26 cellular contexts compared by ENCODE assay signal in genomic region chr15:71301958-71302621, GRCh38.
A peak's percentile ranks its signal among the peaks of the same experiment; 100 is the strongest.
DNase-seq lines count a peak whose midpoint lies in the region; TF ChIP-seq lines count a peak whose summit lies in the region.
"Had no signal": no experiment of that assay in that cellular context is flagged by ENCODE, and none has a peak within 500 bp of the region (broad histone marks: within the 10 kb centered on the region; RNA-seq: fewer than 3 reads in every experiment).

No MANE protein-coding gene starts in this region.

- intact Hi-C loops in posterior cingulate gyrus (cut with DNase I) = no loop called here

- H3K9me3 ChIP-seq in BE2C = no peaks in the 10 kb centered on the region
- H3K9me3 ChIP-seq in MG63 = no peaks in the 10 kb centered on the region
- no peaks in the 10 kb centered on the region for H3K9me3 ChIP-seq in osteoblast (ENCODE audit: low read depth, low read length)
- H3K9me3 ChIP-seq: psoas muscle, tibial nerve had no signal

- H3K4me3 Mint-ChIP-seq in osteocyte (ENCODE audit: unreplicated experiment) = no peak overlapping the region
- H3K4me3 Mint-ChIP-seq: activated CD8-positive, alpha-beta memory T cell treated with anti-CD3 and anti-CD28 coated beads, Interleukin-2, amount 10 ng/mL, durations not matched to agents 7 days and 5 days; B cell; effector memory CD8-positive, alpha-beta T cell; nephron progenitor cell had no signal

- H2AFZ ChIP-seq in osteoblast (ENCODE audit: low read length) = no peak overlapping the region

- H3K27ac Mint-ChIP-seq in osteocyte (ENCODE audit: unreplicated experiment) = no peak overlapping the region
- H3K27ac Mint-ChIP-seq: activated CD8-positive, alpha-beta memory T cell treated with anti-CD3 and anti-CD28 coated beads, Interleukin-2, amount 10 ng/mL, durations not matched to agents 7 days and 5 days; activated naive CD4-positive, alpha-beta T cell treated with anti-CD3 and anti-CD28 coated beads, Interleukin-2, amount 50 U/mL, for 72 hours; B cell; nephron progenitor cell had no signal

- H3K27me3 Mint-ChIP-seq in osteocyte (ENCODE audit: unreplicated experiment) = no peaks in the 10 kb centered on the region

- no peaks in the 10 kb centered on the region for H3K36me3 ChIP-seq in BE2C
- peaks cover 2% of the 10 kb centered on the region; the same call in 1 of the 2 replicates for H3K36me3 ChIP-seq in MG63
- H3K36me3 ChIP-seq in osteoblast (ENCODE audit: insufficient read depth, low read length) = no peaks in the 10 kb centered on the region
- H3K36me3 ChIP-seq: tibial nerve had no signal

- no peaks in the 10 kb centered on the region for H3K27me3 ChIP-seq in BE2C
- no peaks in the 10 kb centered on the region for H3K27me3 ChIP-seq in MG63
- H3K27me3 ChIP-seq in osteoblast (ENCODE audit: insufficient read depth, low read length) = no peaks in the 10 kb centered on the region
- H3K27me3 ChIP-seq: tibial nerve had no signal

- H3K4me1 ChIP-seq in BE2C = no peaks in the 10 kb centered on the region
- peaks cover 19% of the 10 kb centered on the region for H3K4me1 ChIP-seq in osteoblast (ENCODE audit: insufficient read depth, low read length)
- H3K4me1 ChIP-seq: psoas muscle, tibial nerve had no signal

- no peak overlapping the region for H3K4me3 ChIP-seq in BE2C (ENCODE audit: low read depth, low read length)
- H3K4me3 ChIP-seq in MG63 = no peak overlapping the region
- H3K4me3 ChIP-seq in fibroblast of mammary gland (ENCODE audit: control insufficient read depth, low read depth, low read length) = no peak overlapping the region
- no peak overlapping the region for H3K4me3 ChIP-seq in osteoblast (ENCODE audit: insufficient read depth, low read length)
- H3K4me3 ChIP-seq: psoas muscle, tibial nerve had no signal

- no peaks in the 10 kb centered on the region for H3K36me3 Mint-ChIP-seq in osteocyte (ENCODE audit: unreplicated experiment)
- H3K36me3 Mint-ChIP-seq: activated CD8-positive, alpha-beta memory T cell treated with anti-CD3 and anti-CD28 coated beads, Interleukin-2, amount 10 ng/mL, durations not matched to agents 7 days and 5 days; activated naive CD4-positive, alpha-beta T cell treated with anti-CD3 and anti-CD28 coated beads, Interleukin-2, amount 50 U/mL, for 72 hours had no signal

- no peaks in the 10 kb centered on the region for H3K79me2 ChIP-seq in osteoblast (ENCODE audit: insufficient read depth, low read length)

- no peak for TF ChIP-seq CTCF in BE2C (IDR thresholded peaks at IDR 0.05; ENCODE audit: low read depth, low read length)
- no peak for TF ChIP-seq CTCF in fibroblast of mammary gland (conservative IDR thresholded peaks at IDR 0.05; ENCODE audit: control insufficient read depth, insufficient read depth, low read depth, low read length)
- TF ChIP-seq CTCF in osteoblast (IDR thresholded peaks at IDR 0.05; ENCODE audit: extremely low read depth, low read depth, low read length) = no peak
- no peak for TF ChIP-seq CTCF in GM10266 (IDR thresholded peaks at IDR 0.05; ENCODE audit: control insufficient read depth, insufficient read depth, low read depth, missing control alignments)
- TF ChIP-seq CTCF in osteocyte (IDR thresholded peaks at IDR 0.05) = no peak

- no peaks in the 10 kb centered on the region for H3K9me3 Mint-ChIP-seq in osteocyte (ENCODE audit: unreplicated experiment)
- H3K9me3 Mint-ChIP-seq: activated naive CD4-positive, alpha-beta T cell treated with anti-CD3 and anti-CD28 coated beads, Interleukin-2, amount 50 U/mL, for 72 hours; effector memory CD8-positive, alpha-beta T cell had no signal

- H3K4me1 Mint-ChIP-seq in osteocyte (ENCODE audit: unreplicated experiment) = peaks cover 17% of the 10 kb centered on the region
- H3K4me1 Mint-ChIP-seq: activated CD8-positive, alpha-beta memory T cell treated with anti-CD3 and anti-CD28 coated beads, Interleukin-2, amount 10 ng/mL, durations not matched to agents 7 days and 5 days; B cell had no signal

- DNase-seq in BE2C = peak; percentile 22
- peak; percentile 63 for DNase-seq in MG63
- DNase-seq in fibroblast of mammary gland (ENCODE audit: low read depth) = peak; percentile 25
- DNase-seq in osteoblast (ENCODE audit: insufficient read length, low spot score, missing footprints) = no peak
- DNase-seq in GM10266 (ENCODE audit: extremely low spot score) = no peak
- DNase-seq in T-helper 9 cell = no peak
- no peak for DNase-seq in osteocyte (ENCODE audit: extremely low spot score, unreplicated experiment)
- no peak for DNase-seq in posterior cingulate gyrus
- DNase-seq: activated CD4-positive, alpha-beta T cell treated with anti-CD3 and anti-CD28 coated beads for 4 hours; activated CD8-positive, alpha-beta memory T cell treated with anti-CD3 and anti-CD28 coated beads, Interleukin-2, amount 10 ng/mL, durations not matched to agents 7 days and 5 days; COR-L47; DND-41; effector memory CD8-positive, alpha-beta T cell; GOT3; NCI-H1092 treated with DMSO at 0.1 percent for 48 hours; NCI-H2029; NCI-H345; NCI-H774; nephron progenitor cell; psoas muscle; stimulated activated CD4-positive, alpha-beta T cell treated with anti-CD3 and anti-CD28 coated beads, Interleukin-2, amount 100 ng/mL, for 48 hours; stimulated activated naive CD4-positive, alpha-beta T cell; T-helper 1 cell had no signal

- peak overlapping the region; percentile 14 for H3K27ac ChIP-seq in osteoblast (ENCODE audit: low read depth, low read length)
- H3K27ac ChIP-seq: psoas muscle had no signal

- H4K20me1 ChIP-seq in osteoblast (ENCODE audit: insufficient read depth, low read length) = no peaks in the 10 kb centered on the region

- no peak overlapping the region for H3K4me2 ChIP-seq in osteoblast (ENCODE audit: insufficient read depth, low read length)

Comparison
In these comparisons a context has a peak if more than half of its experiments do, and no peak if none do; other contexts are left out.
1. DNase-seq: peak in BE2C (single experiment), MG63 (single experiment) and fibroblast of mammary gland (single experiment); none in osteoblast (single experiment), GM10266 (single experiment), T-helper 9 cell (single experiment), osteocyte (single experiment) and posterior cingulate gyrus (0 of 10).